Comparison of ENCODE assay signal across 15 cellular contexts in the genomic region with DNA sequence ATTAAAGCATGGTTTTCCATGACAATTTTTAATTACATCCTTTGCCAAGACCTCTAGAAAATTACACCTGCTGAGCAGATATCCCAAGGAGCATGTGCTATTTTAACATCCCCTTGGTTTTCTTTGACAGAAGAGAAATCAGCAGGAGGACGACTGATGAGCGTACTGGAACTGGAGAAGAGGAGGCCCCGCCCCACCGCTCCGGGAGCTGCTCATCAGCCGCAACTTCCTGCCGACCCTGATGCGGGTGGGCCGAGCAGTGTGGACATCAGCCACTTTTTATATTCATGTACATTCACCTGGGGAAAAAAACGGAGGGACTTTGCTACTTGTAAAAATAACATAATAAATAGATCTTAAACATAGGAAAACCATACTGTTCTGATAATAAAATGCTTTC.
"Had no signal": no experiment of that assay in that cellular context is flagged by ENCODE, and none has a peak within 500 bp of the region (broad histone marks: within the 10 kb centered on the region; RNA-seq: fewer than 3 reads in every experiment).

No MANE protein-coding gene starts in this region.

- H3K9me3 Mint-ChIP-seq: activated CD4-positive, alpha-beta T cell treated with anti-CD3 and anti-CD28 coated beads, Interleukin-2, amount 10 ng/mL, durations not matched to agents 7 days and 5 days; activated naive CD4-positive, alpha-beta T cell treated with anti-CD3 and anti-CD28 coated beads, Interleukin-2, amount 10 ng/mL, durations not matched to agents 7 days and 5 days; activated T-cell treated with anti-CD3 and anti-CD28 coated beads, Interleukin-2, amount 50 U/mL, for 4 hours; neural crest cell; T-helper 1 cell treated with Interleukin-12 subunit alpha and Interleukin-12 subunit beta and Interleukin-4 antibody, amounts not matched to agents 30 μg/mL and 1 μg/mL, for 36 hours had no signal

- H3K4me1 Mint-ChIP-seq: activated CD4-positive, alpha-beta T cell treated with anti-CD3 and anti-CD28 coated beads, Interleukin-2, amount 10 ng/mL, durations not matched to agents 7 days and 5 days; activated naive CD4-positive, alpha-beta T cell treated with anti-CD3 and anti-CD28 coated beads, Interleukin-2, amount 10 ng/mL, durations not matched to agents 7 days and 5 days had no signal

- H3K27me3 Mint-ChIP-seq: activated CD4-positive, alpha-beta T cell treated with anti-CD3 and anti-CD28 coated beads, Interleukin-2, amount 10 ng/mL, durations not matched to agents 7 days and 5 days; activated naive CD4-positive, alpha-beta T cell treated with anti-CD3 and anti-CD28 coated beads, Interleukin-2, amount 10 ng/mL, durations not matched to agents 7 days and 5 days had no signal

- DNase-seq: activated CD4-positive, alpha-beta T cell treated with anti-CD3 and anti-CD28 coated beads, Interleukin-2, amount 10 ng/mL, durations not matched to agents 7 days and 5 days; activated CD8-positive, alpha-beta T cell treated with anti-CD3 and anti-CD28 coated beads, Interleukin-2, amount 10 ng/mL, durations not matched to agents 7 days and 5 days; activated effector memory CD4-positive, alpha-beta T cell treated with Interleukin-2 at 50 U/mL for 16 hours; activated naive CD4-positive, alpha-beta T cell treated with anti-CD3 and anti-CD28 coated beads, Interleukin-2, amount 10 ng/mL, durations not matched to agents 7 days and 5 days; activated T-cell treated with anti-CD3 and anti-CD28 coated beads, Interleukin-2, amount 50 U/mL, for 4 hours; dermis blood vessel endothelial cell; effector memory CD4-positive, alpha-beta T cell; esophagus squamous epithelium; heart right ventricle; lower lobe of right lung; midbrain; upper lobe of right lung had no signal

- H3K27ac Mint-ChIP-seq: activated CD8-positive, alpha-beta T cell treated with anti-CD3 and anti-CD28 coated beads, Interleukin-2, amount 10 ng/mL, durations not matched to agents 7 days and 5 days; T-helper 1 cell treated with Interleukin-12 subunit alpha and Interleukin-12 subunit beta and Interleukin-4 antibody, amounts not matched to agents 30 μg/mL and 1 μg/mL, for 36 hours had no signal

- H3K4me3 Mint-ChIP-seq: activated CD4-positive, alpha-beta T cell treated with anti-CD3 and anti-CD28 coated beads, Interleukin-2, amount 10 ng/mL, durations not matched to agents 7 days and 5 days; activated CD8-positive, alpha-beta T cell treated with anti-CD3 and anti-CD28 coated beads, Interleukin-2, amount 10 ng/mL, durations not matched to agents 7 days and 5 days; activated naive CD4-positive, alpha-beta T cell treated with anti-CD3 and anti-CD28 coated beads, Interleukin-2, amount 10 ng/mL, durations not matched to agents 7 days and 5 days; activated T-cell treated with anti-CD3 and anti-CD28 coated beads, Interleukin-2, amount 50 U/mL, for 4 hours; neural crest cell; T-helper 1 cell treated with Interleukin-12 subunit alpha and Interleukin-12 subunit beta and Interleukin-4 antibody, amounts not matched to agents 30 μg/mL and 1 μg/mL, for 36 hours had no signal

- ATAC-seq: activated CD4-positive, CD25-positive, alpha-beta regulatory T cell treated with anti-CD3 and anti-CD28 coated beads, Interleukin-2, amount 50 U/mL, for 24 hours; activated CD8-positive, alpha-beta T cell treated with anti-CD3 and anti-CD28 coated beads, Interleukin-2, amount 10 ng/mL, durations not matched to agents 7 days and 5 days; activated T-cell treated with anti-CD3 and anti-CD28 coated beads, Interleukin-2, amount 50 U/mL, for 4 hours; heart right ventricle; lower lobe of right lung; upper lobe of right lung had no signal
